ENCODE assay signal across 8 cellular contexts in the genomic region with DNA sequence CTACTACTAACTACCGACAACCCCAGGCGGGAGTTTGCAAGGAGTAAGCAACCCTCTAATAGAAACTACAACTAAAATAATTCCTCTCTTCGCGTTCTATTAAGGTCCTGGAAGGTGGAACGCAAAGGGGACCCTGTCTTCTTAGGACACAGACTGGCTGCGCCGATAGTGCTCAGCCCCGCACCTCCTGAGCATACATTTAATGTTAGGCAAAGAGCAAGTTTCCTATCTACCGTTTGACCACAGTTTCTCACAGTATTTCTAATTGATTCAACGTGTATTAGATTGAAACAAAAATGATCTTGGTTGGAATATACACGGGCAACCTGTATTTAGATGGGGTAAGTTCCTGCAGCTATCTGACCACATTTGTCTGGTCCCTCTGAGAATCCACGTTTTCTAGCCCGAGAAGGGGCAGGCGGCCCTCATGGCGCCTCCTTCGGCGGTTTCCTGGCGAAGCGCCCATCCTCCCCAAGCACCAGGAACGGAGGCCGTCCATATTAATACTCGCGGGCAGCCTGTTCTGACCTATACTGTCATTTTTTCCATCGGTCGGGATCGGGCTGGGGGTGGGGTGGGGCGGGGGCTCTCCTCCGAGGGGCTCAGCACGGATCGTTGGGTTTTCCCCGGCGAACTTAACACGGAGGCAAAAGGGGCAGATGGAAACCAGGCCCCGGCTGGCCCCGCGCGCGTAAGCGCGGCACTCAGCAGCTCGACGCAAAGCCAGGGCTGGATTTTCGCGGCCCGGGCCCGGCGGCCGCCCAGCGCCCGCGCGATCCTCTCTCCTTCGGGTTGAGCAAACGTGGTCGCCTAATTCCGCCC.
DNase-seq lines count a peak whose midpoint lies in the region; ATAC-seq and TF ChIP-seq lines count a peak whose summit lies in the region.

No MANE protein-coding gene starts in this region.

- H3K9me2 ChIP-seq in PC-9 (ENCODE audit: insufficient read depth): no peaks in the 10 kb centered on the region

- DNase-seq in Calu3 (no peak), PC-9 (peak in 1 of 2 experiments; percentile 22), astrocyte of the cerebellum (ENCODE audit: low read depth) (no peak), immature natural killer cell (peak in 1 of 3 donors; percentile 41), D341Med (ENCODE audit: low spot score) (no peak)
- DNase-seq in stimulated activated CD4-positive, alpha-beta T cell treated with anti-CD3 and anti-CD28 coated beads, Interleukin-15, amount 100 ng/mL, for 24 hours: peak; percentile 70

- no peaks in the 10 kb centered on the region for H3K79me2 ChIP-seq in PC-9 (ENCODE audit: low read depth)

- H3K27ac Mint-ChIP-seq in Calu3 (ENCODE audit: unreplicated experiment) (peak overlapping the region; percentile 86), immature natural killer cell (peak overlapping the region; percentile 94 to 98 (median 96))

- no peaks in the 10 kb centered on the region for H3K27me3 Mint-ChIP-seq in Calu3 (ENCODE audit: unreplicated experiment)
- peaks cover 13 to 41% (median 39%) of the 10 kb centered on the region in 3 donors for H3K27me3 Mint-ChIP-seq in immature natural killer cell (ENCODE audit: low read depth in 3 of 3)

- H3K4me3 ChIP-seq in PC-9 (peak overlapping the region; percentile 53), astrocyte of the cerebellum (ENCODE audit: low read depth, low read length) (peak overlapping the region; percentile 40)

- TSS peak; percentile 39 for BruUV-seq in Calu3 (replicated peaks; lab: Mats Ljungman, UMichigan)
- BruUV-seq in PC-9 (replicated peaks; lab: Mats Ljungman, UMichigan): TSS peak; percentile 34

- CTCF ChIA-PET in Calu3 (lab: Charles Lee): interaction anchor here (0.5 kb wide), 1 partner anchor 1006 kb away, joined by 5 read pairs; no protein-coding TSS in a partner anchor
- CTCF ChIA-PET in PC-9 (lab: Charles Lee): no interaction called here

- POLR2A ChIA-PET in PC-9 (lab: Charles Lee; ENCODE audit: unreplicated experiment): no interaction called here

- no peaks in the 10 kb centered on the region for H3K27me3 ChIP-seq in PC-9 (ENCODE audit: insufficient read depth, low read depth)

- H3K27ac ChIP-seq in PC-9: peak overlapping the region; percentile 80

- 0 out of 2 replicates have a peak, but pooled peaks cover 4% of the 10 kb centered on the region for H3F3A ChIP-seq in PC-9 (ENCODE audit: insufficient read depth, low read depth)

- ATAC-seq in HG02623 (IDR thresholded peaks at IDR 0.05; ENCODE audit: unreplicated experiment): peak; percentile 15
- no peak for ATAC-seq in HG03520 (IDR thresholded peaks at IDR 0.05; ENCODE audit: unreplicated experiment)

- in situ Hi-C loops in astrocyte of the cerebellum (cut with HindIII; ENCODE audit: low sequenced_read_pairs): no loop called here

- no peaks in the 10 kb centered on the region for H4K20me1 ChIP-seq in PC-9 (ENCODE audit: insufficient read depth)

- H3K4me1 Mint-ChIP-seq in Calu3 (ENCODE audit: low read depth, unreplicated experiment) (peaks cover 30% of the 10 kb centered on the region), immature natural killer cell (peaks cover 46% of the 10 kb centered on the region in 2 donors)

- H3K36me3 Mint-ChIP-seq in Calu3 (ENCODE audit: insufficient read depth, unreplicated experiment): peaks cover 41% of the 10 kb centered on the region
- H3K36me3 Mint-ChIP-seq in immature natural killer cell: no peaks in the 10 kb centered on the region

- intact Hi-C loops in Calu3 (cut with micrococcal nuclease; ENCODE audit: unreplicated experiment) (loop anchor here (5.0 to 10.0 kb wide), 5 partner anchors 92 to 910 kb away; no protein-coding TSS in a partner anchor), PC-9 (cut with micrococcal nuclease; ENCODE audit: unreplicated experiment) (loop anchor here (2.0 kb wide), 2 partner anchors 78 to 86 kb away; partner anchors contain the start of gene BCOR)

- H3K9me3 Mint-ChIP-seq in Calu3 (ENCODE audit: low read depth, unreplicated experiment): peaks cover under 1% of the 10 kb centered on the region
- peaks cover 0 to 5% (median 0%) of the 10 kb centered on the region in 6 donors for H3K9me3 Mint-ChIP-seq in immature natural killer cell

- peak overlapping the region; percentile 79 for H3K4me2 ChIP-seq in PC-9

- H3K9me3 ChIP-seq in PC-9 (ENCODE audit: insufficient read depth, low read depth): no peaks in the 10 kb centered on the region

- TF ChIP-seq CTCF in Calu3 (IDR thresholded peaks at IDR 0.05; ENCODE audit: unreplicated experiment): no peak
- TF ChIP-seq CTCF in PC-9 (conservative IDR thresholded peaks at IDR 0.05): no peak
- TF ChIP-seq CTCF in astrocyte of the cerebellum (IDR thresholded peaks at IDR 0.05; ENCODE audit: low read depth, low read length, missing control alignments): no peak

- H3K4me3 Mint-ChIP-seq in Calu3 (ENCODE audit: low read depth, unreplicated experiment) (peak overlapping the region; percentile 77), immature natural killer cell (peak overlapping the region; percentile 82 to 93 (median 88))

- H3K36me3 ChIP-seq in PC-9 (ENCODE audit: low read depth): no peaks in the 10 kb centered on the region

- no peak overlapping the region; the same call in none of the 2 replicates for H2AFZ ChIP-seq in PC-9

- 0 out of 2 replicates have a peak, but pooled peaks cover 6% of the 10 kb centered on the region for H3K4me1 ChIP-seq in PC-9 (replicated peaks; ENCODE audit: insufficient read depth)
